9 cellular contexts compared by ENCODE assay signal in the genomic region with DNA sequence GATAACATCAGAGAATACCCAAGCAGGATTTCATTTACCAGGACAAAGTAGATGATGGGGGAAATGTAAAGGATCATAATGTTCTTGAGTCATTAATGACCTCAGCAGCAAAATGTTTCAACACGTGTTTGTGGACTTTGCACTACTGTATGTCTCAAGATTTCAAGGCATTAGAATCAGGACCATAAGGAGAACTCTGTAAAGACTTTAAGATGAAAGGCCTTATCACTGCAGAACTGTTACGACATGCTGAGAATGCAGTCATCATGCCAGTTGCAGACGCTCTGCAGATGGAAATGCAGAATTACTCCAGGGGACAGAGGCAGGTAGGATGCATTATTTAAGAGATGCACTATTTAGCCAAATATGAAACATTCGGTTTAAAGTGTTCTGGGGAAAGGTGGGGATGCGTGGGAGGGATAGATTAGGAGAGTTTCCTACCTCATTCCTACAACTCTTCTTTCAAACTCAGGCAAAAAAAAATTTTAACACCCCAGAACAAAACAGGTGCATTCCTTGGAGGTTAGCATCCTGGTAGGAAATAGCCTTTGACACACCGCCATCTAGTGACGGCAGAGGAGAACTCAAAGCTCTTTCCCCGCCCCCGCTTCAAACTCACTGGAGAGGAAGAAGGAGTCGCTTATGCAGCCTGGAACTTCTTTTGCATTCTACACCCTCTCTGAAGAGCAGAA. TPM values are rescaled to one million over a fixed set of nuclear protein-coding genes. Genes with fewer than 3 reads are reported as not detected.
DNase-seq lines count a peak whose midpoint lies in the region; TF ChIP-seq lines count a peak whose summit lies in the region.
"Had no signal": no experiment of that assay in that cellular context is flagged by ENCODE, and none has a peak within 500 bp of the region (broad histone marks: within the 10 kb centered on the region; RNA-seq: fewer than 3 reads in every experiment).

No MANE protein-coding gene starts in this region.

- peak overlapping the region; percentile 32 for H3K4me3 ChIP-seq in osteoblast (ENCODE audit: insufficient read depth, low read length)
- no peak overlapping the region for H3K4me3 ChIP-seq in thyroid gland (replicated peaks in 1 of 3)

- no peaks in the 10 kb centered on the region for H3K27me3 ChIP-seq in osteoblast (ENCODE audit: insufficient read depth, low read length)
- H3K27me3 ChIP-seq in thyroid gland: no peaks in the 10 kb centered on the region

- WGBS in thyroid gland, 2 donors: 15 to 17% methylated on average over 10 of the region's 10 CpGs

- no peak overlapping the region for H3K27ac ChIP-seq in osteoblast (ENCODE audit: low read depth, low read length)
- no peak overlapping the region for H3K27ac ChIP-seq in thyroid gland

- H3K9me3 ChIP-seq in osteoblast (ENCODE audit: low read depth, low read length): no peaks in the 10 kb centered on the region
- no peaks in the 10 kb centered on the region for H3K9me3 ChIP-seq in thyroid gland

- H3K27me3 Mint-ChIP-seq in activated T-helper 2 cell treated with anti-CD3 and anti-CD28 coated beads, Interferon-gamma antibody, Interleukin-2, Interleukin-4, amounts not matched to agents 10 μg/mL and 5 μg/mL and 100 μg/mL, durations not matched to agents 14 hours and 24 hours and 36 hours (ENCODE audit: low read depth): peaks cover 11% of the 10 kb centered on the region

- no peaks in the 10 kb centered on the region for H3K9me3 Mint-ChIP-seq in activated T-helper 2 cell treated with anti-CD3 and anti-CD28 coated beads, Interferon-gamma antibody, Interleukin-2, Interleukin-4, amounts not matched to agents 10 μg/mL and 5 μg/mL and 100 μg/mL, durations not matched to agents 14 hours and 24 hours and 36 hours

- no peak for TF ChIP-seq POLR2A in thyroid gland (IDR thresholded peaks at IDR 0.05)

- H3K27ac Mint-ChIP-seq in activated T-helper 2 cell treated with anti-CD3 and anti-CD28 coated beads, Interferon-gamma antibody, Interleukin-2, Interleukin-4, amounts not matched to agents 10 μg/mL and 5 μg/mL and 100 μg/mL, durations not matched to agents 14 hours and 24 hours and 36 hours: no peak overlapping the region

- no peaks in the 10 kb centered on the region for H4K20me1 ChIP-seq in osteoblast (ENCODE audit: insufficient read depth, low read length)

- no peaks in the 10 kb centered on the region for H3K4me1 Mint-ChIP-seq in activated T-helper 2 cell treated with anti-CD3 and anti-CD28 coated beads, Interferon-gamma antibody, Interleukin-2, Interleukin-4, amounts not matched to agents 10 μg/mL and 5 μg/mL and 100 μg/mL, durations not matched to agents 14 hours and 24 hours and 36 hours (ENCODE audit: low read depth)

- H2AFZ ChIP-seq in osteoblast (ENCODE audit: low read length): peak overlapping the region; percentile 71

- H3K36me3 Mint-ChIP-seq in activated T-helper 2 cell treated with anti-CD3 and anti-CD28 coated beads, Interferon-gamma antibody, Interleukin-2, Interleukin-4, amounts not matched to agents 10 μg/mL and 5 μg/mL and 100 μg/mL, durations not matched to agents 14 hours and 24 hours and 36 hours (ENCODE audit: low read depth): no peaks in the 10 kb centered on the region

- no peaks in the 10 kb centered on the region for H3K4me1 ChIP-seq in osteoblast (ENCODE audit: insufficient read depth, low read length)
- H3K4me1 ChIP-seq in thyroid gland: no peaks in the 10 kb centered on the region

- peak overlapping the region; percentile 75 for H3K4me2 ChIP-seq in osteoblast (ENCODE audit: insufficient read depth, low read length)

- peak; percentile 93 for TF ChIP-seq CTCF in osteoblast (IDR thresholded peaks at IDR 0.05; ENCODE audit: extremely low read depth, low read depth, low read length)
- TF ChIP-seq CTCF in thyroid gland (IDR thresholded peaks at IDR 0.05): peak; percentile 43 to 92 (median 80)

- DNase-seq in NCI-H1436 (lab: John Stamatoyannopoulos, UW) (peak; percentile 46), NCI-H1436 treated with DMSO at 0.1 percent for 48 hours (lab: John Stamatoyannopoulos, UW) (no peak), HUDEP-2 (lab: John Stamatoyannopoulos, UW; ENCODE audit: unreplicated experiment in 76 of 76) (peak in 48 of 76 experiments; percentile 1 to 60 (median 28)), RPMI8226 (peak; percentile 83), foreskin melanocyte (peak; percentile 55), osteoblast (ENCODE audit: insufficient read length, low spot score, missing footprints) (peak; percentile 85), thyroid gland (peak; percentile 80 to 87)
- DNase-seq in activated T-helper 2 cell treated with anti-CD3 and anti-CD28 coated beads, Interferon-gamma antibody, Interleukin-2, Interleukin-4, amounts not matched to agents 10 μg/mL and 5 μg/mL and 100 μg/mL, durations not matched to agents 14 hours and 24 hours and 36 hours (ENCODE audit: low spot score): peak; percentile 46

- H3K79me2 ChIP-seq in osteoblast (ENCODE audit: insufficient read depth, low read length): no peaks in the 10 kb centered on the region

- H3K36me3 ChIP-seq in osteoblast (ENCODE audit: insufficient read depth, low read length): no peaks in the 10 kb centered on the region
- no peaks in the 10 kb centered on the region for H3K36me3 ChIP-seq in thyroid gland

- intact Hi-C loops in activated T-helper 2 cell treated with anti-CD3 and anti-CD28 coated beads, Interferon-gamma antibody, Interleukin-2, Interleukin-4, amounts not matched to agents 10 μg/mL and 5 μg/mL and 100 μg/mL, durations not matched to agents 14 hours and 24 hours and 36 hours (cut with micrococcal nuclease): loop anchor here (1.0 to 10.0 kb wide), 3 partner anchors 344 to 654 kb away; no protein-coding TSS in a partner anchor
- intact Hi-C loops in thyroid gland (cut with DNase I): loop anchor here (5.0 to 10.0 kb wide), 2 partner anchors 201 to 344 kb away; no protein-coding TSS in a partner anchor

- H3K4me3 Mint-ChIP-seq in activated T-helper 2 cell treated with anti-CD3 and anti-CD28 coated beads, Interferon-gamma antibody, Interleukin-2, Interleukin-4, amounts not matched to agents 10 μg/mL and 5 μg/mL and 100 μg/mL, durations not matched to agents 14 hours and 24 hours and 36 hours (ENCODE audit: low read depth): no peak overlapping the region

RNA-seq across cellular contexts. Expression of gene TOPAZ1, which starts 43.3 kb away (rescaled TPM):
- not detected in 2 replicates for total RNA-seq in activated T-helper 2 cell treated with anti-CD3 and anti-CD28 coated beads, Interferon-gamma antibody, Interleukin-2, Interleukin-4, amounts not matched to agents 10 μg/mL and 5 μg/mL and 100 μg/mL, durations not matched to agents 14 hours and 24 hours and 36 hours
- total RNA-seq in osteoblast (not detected in 2 replicates), thyroid gland (under 1 TPM in 1 of 4 donors, not detected in 3; under 0.01 TPM)
- total RNA-seq: subcutaneous adipose tissue had no signal
